Comparison of ENCODE assay signal across 9 cellular contexts in the genomic region with DNA sequence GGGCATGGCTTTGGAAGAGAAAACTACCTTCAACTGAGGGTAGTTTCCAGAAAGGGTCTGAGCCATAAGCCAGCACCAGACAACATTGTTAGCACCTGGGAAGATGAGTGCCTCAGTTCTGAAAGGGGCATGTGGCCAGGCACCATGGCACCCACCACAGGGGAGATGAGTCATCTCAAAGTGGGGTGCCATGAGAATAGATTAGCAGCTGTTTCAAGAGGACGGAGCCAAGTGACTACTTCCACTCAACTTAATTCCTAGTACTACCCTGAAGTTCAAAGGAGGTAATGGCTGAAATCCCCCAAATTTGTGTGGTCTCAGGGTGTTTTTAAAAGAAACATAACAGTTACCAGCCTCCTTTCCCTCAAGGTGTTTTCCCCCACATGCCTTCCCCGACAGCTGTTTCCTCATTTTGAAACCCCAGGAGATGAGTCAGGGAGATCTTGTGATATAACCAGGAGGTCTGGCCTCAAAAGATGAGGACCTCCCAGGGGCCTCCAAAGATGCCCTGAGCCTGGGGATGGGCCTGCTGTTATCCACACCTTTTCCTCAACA. TPM values are rescaled to one million over a fixed set of nuclear protein-coding genes. Genes with fewer than 3 reads are reported as not detected.
A peak's percentile ranks its signal among the peaks of the same experiment; 100 is the strongest.
DNase-seq lines count a peak whose midpoint lies in the region; ATAC-seq, FAIRE-seq and TF ChIP-seq lines count a peak whose summit lies in the region.
"Had no signal": no experiment of that assay in that cellular context is flagged by ENCODE, and none has a peak within 500 bp of the region (broad histone marks: within the 10 kb centered on the region; RNA-seq: fewer than 3 reads in every experiment).

No MANE protein-coding gene starts in this region.

- no peak overlapping the region for H3K4me3 ChIP-seq in BLaER1 treated with 17β-estradiol and CSF1 and Interleukin-3, amounts not matched to agents 10 nM and 100 nM
- no peak overlapping the region for H3K4me3 ChIP-seq in kidney (ENCODE audit: low read length in 2 of 2)
- no peak overlapping the region for H3K4me3 ChIP-seq in pancreas

- no peaks in the 10 kb centered on the region for H3K36me3 Mint-ChIP-seq in activated CD8-positive, alpha-beta T cell treated with anti-CD3 and anti-CD28 coated beads for 36 hours (ENCODE audit: low read depth)

- H4K20me1 ChIP-seq in BLaER1 treated with 17β-estradiol and CSF1 and Interleukin-3, amounts not matched to agents 10 nM and 100 nM, result no peaks in the 10 kb centered on the region

- H3K27ac ChIP-seq in BLaER1 treated with 17β-estradiol and CSF1 and Interleukin-3, amounts not matched to agents 10 nM and 100 nM, result peak overlapping the region in 10 of 11 experiments; percentile 41 to 71 (median 54); a peak in 19 of 22 replicates
- H3K27ac ChIP-seq in RWPE1 (no peak overlapping the region), kidney (ENCODE audit: low read depth in 2 of 2, low read length in 2 of 2) (no peak overlapping the region), pancreas (no peak overlapping the region)

- ATAC-seq in GM19043 (IDR thresholded peaks at IDR 0.05; ENCODE audit: low read depth, unreplicated experiment), result peak; percentile 58
- peak; percentile 84 for ATAC-seq in HG03039 (IDR thresholded peaks at IDR 0.05; ENCODE audit: unreplicated experiment)
- peak; percentile 91 for ATAC-seq in activated CD8-positive, alpha-beta T cell treated with anti-CD3 and anti-CD28 coated beads for 36 hours
- ATAC-seq in pancreas, result no peak

- POLR2A ChIA-PET in activated CD8-positive, alpha-beta T cell treated with anti-CD3 and anti-CD28 coated beads for 36 hours (lab: Charles Lee), result no interaction called here
- POLR2A ChIA-PET in RWPE1 (lab: Yijun Ruan, JAX; ENCODE audit: low non-redundant PET), result no interaction called here

- FAIRE-seq in kidney (lab: Jason Lieb, UNC) (no peak), pancreas (lab: Jason Lieb, UNC) (no peak)

- H3K4me1 ChIP-seq in BLaER1 treated with 17β-estradiol and CSF1 and Interleukin-3, amounts not matched to agents 10 nM and 100 nM, result peaks cover 9 to 21% (median 13%) of the 10 kb centered on the region in 10 experiments; a peak in 18 of 20 replicates
- H3K4me1 ChIP-seq in kidney (ENCODE audit: control insufficient read depth in 1 of 2, insufficient read depth in 1 of 2, low read depth in 1 of 2, low read length in 2 of 2) (no peaks in the 10 kb centered on the region), pancreas (no peaks in the 10 kb centered on the region)

- H3K9me3 ChIP-seq in BLaER1 treated with 17β-estradiol and CSF1 and Interleukin-3, amounts not matched to agents 10 nM and 100 nM (replicated peaks in 1 of 11), result peaks cover 0 to 8% (median 0%) of the 10 kb centered on the region in 11 experiments; a peak in 4 of 22 replicates
- H3K9me3 ChIP-seq in kidney (ENCODE audit: control insufficient read depth in 1 of 2, low read length in 2 of 2) (no peaks in the 10 kb centered on the region), pancreas (no peaks in the 10 kb centered on the region)

- H3K9ac ChIP-seq in BLaER1 treated with 17β-estradiol and CSF1 and Interleukin-3, amounts not matched to agents 10 nM and 100 nM, result 0 out of 22 replicates have a peak overlapping the region, but pooled peaks of 1 of the 11 experiments have one; percentile 3
- H3K9ac ChIP-seq in kidney (ENCODE audit: low read length in 2 of 2), result no peak overlapping the region

- peak overlapping the region; percentile 28 to 66 (median 50) for H3K4me2 ChIP-seq in BLaER1 treated with 17β-estradiol and CSF1 and Interleukin-3, amounts not matched to agents 10 nM and 100 nM

- peak overlapping the region; percentile 67 for H3K27ac Mint-ChIP-seq in activated CD8-positive, alpha-beta T cell treated with anti-CD3 and anti-CD28 coated beads for 36 hours

- H3K36me3 ChIP-seq in BLaER1 treated with 17β-estradiol and CSF1 and Interleukin-3, amounts not matched to agents 10 nM and 100 nM, result no peaks in the 10 kb centered on the region
- no peaks in the 10 kb centered on the region for H3K36me3 ChIP-seq in kidney (ENCODE audit: control insufficient read depth in 1 of 2, insufficient read depth in 2 of 2, low read length in 2 of 2)
- H3K36me3 ChIP-seq in pancreas, result no peaks in the 10 kb centered on the region

- DNase-seq in activated CD8-positive, alpha-beta T cell treated with anti-CD3 and anti-CD28 coated beads for 36 hours, result peak; percentile 77
- no peak for DNase-seq in RWPE1 (ENCODE audit: low spot score)
- DNase-seq in kidney, result no peak
- DNase-seq in kidney glomerular epithelial cell (lab: John Stamatoyannopoulos, UW), result no peak
- DNase-seq in pancreas, result no peak
- DNase-seq: NCI-H1436 had no signal

- no peak for TF ChIP-seq CTCF in activated CD8-positive, alpha-beta T cell treated with anti-CD3 and anti-CD28 coated beads for 36 hours (IDR thresholded peaks at IDR 0.05)
- TF ChIP-seq CTCF in RWPE1 (conservative IDR thresholded peaks at IDR 0.05; ENCODE audit: low read depth), result no peak
- TF ChIP-seq CTCF in kidney (IDR thresholded peaks at IDR 0.05; ENCODE audit: borderline replicate concordance, extremely low read depth, insufficient read depth), result no peak
- no peak for TF ChIP-seq CTCF in pancreas (IDR thresholded peaks at IDR 0.05)

- H3K9me3 Mint-ChIP-seq in activated CD8-positive, alpha-beta T cell treated with anti-CD3 and anti-CD28 coated beads for 36 hours, result no peaks in the 10 kb centered on the region

- no peak overlapping the region for H3K4me3 Mint-ChIP-seq in activated CD8-positive, alpha-beta T cell treated with anti-CD3 and anti-CD28 coated beads for 36 hours

- H3K4me1 Mint-ChIP-seq in activated CD8-positive, alpha-beta T cell treated with anti-CD3 and anti-CD28 coated beads for 36 hours (ENCODE audit: low read depth), result peaks cover 11% of the 10 kb centered on the region

- CTCF ChIA-PET in activated CD8-positive, alpha-beta T cell treated with anti-CD3 and anti-CD28 coated beads for 36 hours (lab: Charles Lee), result no interaction called here
- CTCF ChIA-PET in RWPE1 (lab: Yijun Ruan, JAX), result no interaction called here

- H3K27me3 Mint-ChIP-seq in activated CD8-positive, alpha-beta T cell treated with anti-CD3 and anti-CD28 coated beads for 36 hours, result peaks cover 3% of the 10 kb centered on the region

- peaks cover 7 to 39% (median 29%) of the 10 kb centered on the region in 11 experiments; a peak in 18 of 22 replicates for H3K27me3 ChIP-seq in BLaER1 treated with 17β-estradiol and CSF1 and Interleukin-3, amounts not matched to agents 10 nM and 100 nM
- peaks cover 0 to 10% (median 0%) of the 10 kb centered on the region in 4 donors for H3K27me3 ChIP-seq in pancreas

- intact Hi-C loops in activated CD8-positive, alpha-beta T cell treated with anti-CD3 and anti-CD28 coated beads for 36 hours (cut with micrococcal nuclease), result no loop called here
- intact Hi-C loops in kidney (cut with DNase I), result no loop called here
- intact Hi-C loops in pancreas (cut with DNase I), result no loop called here

- WGBS in pancreas, 2 donors, result 89% methylated on average over 2 of the region's 2 CpGs

RNA-seq across cellular contexts. Expression of a gene that starts 27.8 kb away (rescaled TPM):
- not detected for total RNA-seq in activated CD8-positive, alpha-beta T cell treated with anti-CD3 and anti-CD28 coated beads for 36 hours
- total RNA-seq in kidney (not detected), pancreas (not detected)
- polyA plus RNA-seq in kidney (ENCODE audit: insufficient read depth, low read depth, low replicate concordance) (not detected), pancreas (not detected)

Comparison
In these comparisons a context has a peak if more than half of its experiments do, and no peak if none do; other contexts are left out.
1. H3K27ac ChIP-seq: peak in BLaER1 treated with 17β-estradiol and CSF1 and Interleukin-3, amounts not matched to agents 10 nM and 100 nM (10 of 11); none in RWPE1 (single experiment), kidney (0 of 2) and pancreas (0 of 4).
2. ATAC-seq: peak in GM19043 (single experiment), HG03039 (single experiment) and activated CD8-positive, alpha-beta T cell treated with anti-CD3 and anti-CD28 coated beads for 36 hours (single experiment); none in pancreas (0 of 4).